ENCODE assay signal across 1 cellular context in the genomic region with DNA sequence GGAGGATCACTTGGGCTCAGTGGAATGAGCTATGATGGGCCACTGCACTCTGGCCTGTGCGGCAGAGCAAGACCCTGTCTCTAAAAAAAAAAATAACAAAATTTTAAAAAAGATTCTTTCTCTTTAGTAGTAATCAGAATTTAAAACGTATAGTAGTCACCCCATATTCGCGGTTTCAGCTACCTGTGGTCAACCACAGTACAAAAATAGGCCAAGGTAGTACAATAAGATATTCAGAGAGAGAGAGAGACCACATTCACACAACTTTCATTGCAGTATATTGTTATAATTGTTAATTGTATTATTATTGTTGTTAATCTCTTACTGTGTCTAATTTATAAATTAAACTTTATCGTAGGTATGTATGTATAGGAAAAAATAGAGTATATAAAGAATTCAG.
TF ChIP-seq lines count a peak whose summit lies in the region.

No MANE protein-coding gene starts in this region.

TF ChIP-seq in HepG2, 621 proteins besides CTCF, POLR2A, EP300 and RAD21:
- TF ChIP-seq KDM2A (CRISPR knock-in tag; IDR thresholded peaks at IDR 0.05; ENCODE audit: borderline replicate concordance, low read depth): no peak
- TF ChIP-seq ZNF790 (CRISPR knock-in tag; IDR thresholded peaks at IDR 0.05; ENCODE audit: borderline replicate concordance): no peak
- TF ChIP-seq FOXA1 (IDR thresholded peaks at IDR 0.05): no peak
- no peak for TF ChIP-seq FOXA1 (CRISPR knock-in tag; IDR thresholded peaks at IDR 0.05)
